ENCODE assay signal across 2 cellular contexts in the genomic region with DNA sequence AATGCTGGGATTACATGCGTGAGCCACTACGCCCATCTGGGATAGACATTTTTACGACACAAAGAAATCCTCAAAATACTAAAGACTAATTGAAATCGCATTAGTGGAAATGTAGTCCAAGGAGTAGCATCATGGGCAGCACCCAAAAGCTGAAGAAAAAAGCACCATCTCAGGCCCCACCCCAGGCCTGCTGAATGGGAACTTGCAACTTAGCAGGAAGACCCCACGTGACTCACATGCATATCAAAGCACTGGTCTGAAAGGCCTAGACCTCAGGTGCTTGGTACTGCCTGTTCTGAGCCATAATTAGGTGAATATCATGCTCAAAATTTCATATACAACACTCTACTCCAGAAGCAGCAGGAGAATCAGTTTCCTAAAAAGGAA.
TF ChIP-seq lines count a peak whose summit lies in the region.

No MANE protein-coding gene starts in this region.

TF ChIP-seq in GM23338, 12 proteins besides CTCF, POLR2A, EP300 and RAD21 (continues in another document):
- TF ChIP-seq ZNF114 (CRISPR knock-in tag; IDR thresholded peaks at IDR 0.05) (no peak), ZNF331 (CRISPR knock-in tag; IDR thresholded peaks at IDR 0.05; ENCODE audit: low read depth) (no peak), JUNB (IDR thresholded peaks at IDR 0.05; ENCODE audit: unreplicated experiment) (no peak), NANOG (IDR thresholded peaks at IDR 0.05; ENCODE audit: borderline replicate concordance) (no peak), EZH2phosphoT487 (IDR thresholded peaks at IDR 0.05; ENCODE audit: unreplicated experiment) (no peak), CREB1 (CRISPR knock-in tag; IDR thresholded peaks at IDR 0.05; ENCODE audit: low read depth) (no peak), POLR2AphosphoS5 (IDR thresholded peaks at IDR 0.05; ENCODE audit: low read depth) (no peak), EZH2 (IDR thresholded peaks at IDR 0.05; ENCODE audit: low read depth, unreplicated experiment) (no peak), STAT1 (IDR thresholded peaks at IDR 0.05; ENCODE audit: unreplicated experiment) (no peak)
- TF ChIP-seq, protein P1, sequence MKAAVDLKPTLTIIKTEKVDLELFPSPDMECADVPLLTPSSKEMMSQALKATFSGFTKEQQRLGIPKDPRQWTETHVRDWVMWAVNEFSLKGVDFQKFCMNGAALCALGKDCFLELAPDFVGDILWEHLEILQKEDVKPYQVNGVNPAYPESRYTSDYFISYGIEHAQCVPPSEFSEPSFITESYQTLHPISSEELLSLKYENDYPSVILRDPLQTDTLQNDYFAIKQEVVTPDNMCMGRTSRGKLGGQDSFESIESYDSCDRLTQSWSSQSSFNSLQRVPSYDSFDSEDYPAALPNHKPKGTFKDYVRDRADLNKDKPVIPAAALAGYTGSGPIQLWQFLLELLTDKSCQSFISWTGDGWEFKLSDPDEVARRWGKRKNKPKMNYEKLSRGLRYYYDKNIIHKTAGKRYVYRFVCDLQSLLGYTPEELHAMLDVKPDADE (IDR thresholded peaks at IDR 0.05): no peak
- TF ChIP-seq, protein P2, sequence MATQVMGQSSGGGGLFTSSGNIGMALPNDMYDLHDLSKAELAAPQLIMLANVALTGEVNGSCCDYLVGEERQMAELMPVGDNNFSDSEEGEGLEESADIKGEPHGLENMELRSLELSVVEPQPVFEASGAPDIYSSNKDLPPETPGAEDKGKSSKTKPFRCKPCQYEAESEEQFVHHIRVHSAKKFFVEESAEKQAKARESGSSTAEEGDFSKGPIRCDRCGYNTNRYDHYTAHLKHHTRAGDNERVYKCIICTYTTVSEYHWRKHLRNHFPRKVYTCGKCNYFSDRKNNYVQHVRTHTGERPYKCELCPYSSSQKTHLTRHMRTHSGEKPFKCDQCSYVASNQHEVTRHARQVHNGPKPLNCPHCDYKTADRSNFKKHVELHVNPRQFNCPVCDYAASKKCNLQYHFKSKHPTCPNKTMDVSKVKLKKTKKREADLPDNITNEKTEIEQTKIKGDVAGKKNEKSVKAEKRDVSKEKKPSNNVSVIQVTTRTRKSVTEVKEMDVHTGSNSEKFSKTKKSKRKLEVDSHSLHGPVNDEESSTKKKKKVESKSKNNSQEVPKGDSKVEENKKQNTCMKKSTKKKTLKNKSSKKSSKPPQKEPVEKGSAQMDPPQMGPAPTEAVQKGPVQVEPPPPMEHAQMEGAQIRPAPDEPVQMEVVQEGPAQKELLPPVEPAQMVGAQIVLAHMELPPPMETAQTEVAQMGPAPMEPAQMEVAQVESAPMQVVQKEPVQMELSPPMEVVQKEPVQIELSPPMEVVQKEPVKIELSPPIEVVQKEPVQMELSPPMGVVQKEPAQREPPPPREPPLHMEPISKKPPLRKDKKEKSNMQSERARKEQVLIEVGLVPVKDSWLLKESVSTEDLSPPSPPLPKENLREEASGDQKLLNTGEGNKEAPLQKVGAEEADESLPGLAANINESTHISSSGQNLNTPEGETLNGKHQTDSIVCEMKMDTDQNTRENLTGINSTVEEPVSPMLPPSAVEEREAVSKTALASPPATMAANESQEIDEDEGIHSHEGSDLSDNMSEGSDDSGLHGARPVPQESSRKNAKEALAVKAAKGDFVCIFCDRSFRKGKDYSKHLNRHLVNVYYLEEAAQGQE (IDR thresholded peaks at IDR 0.05; ENCODE audit: unreplicated experiment): no peak

TF ChIP-seq in GM12878, 131 proteins besides CTCF, POLR2A, EP300 and RAD21:
- TF ChIP-seq, protein P3, sequence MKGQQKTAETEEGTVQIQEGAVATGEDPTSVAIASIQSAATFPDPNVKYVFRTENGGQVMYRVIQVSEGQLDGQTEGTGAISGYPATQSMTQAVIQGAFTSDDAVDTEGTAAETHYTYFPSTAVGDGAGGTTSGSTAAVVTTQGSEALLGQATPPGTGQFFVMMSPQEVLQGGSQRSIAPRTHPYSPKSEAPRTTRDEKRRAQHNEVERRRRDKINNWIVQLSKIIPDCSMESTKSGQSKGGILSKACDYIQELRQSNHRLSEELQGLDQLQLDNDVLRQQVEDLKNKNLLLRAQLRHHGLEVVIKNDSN (IDR thresholded peaks at IDR 0.05; ENCODE audit: borderline replicate concordance, extremely low read length, insufficient read depth, low read depth, low read length): peak; percentile 36
- TF ChIP-seq RAD51 (IDR thresholded peaks at IDR 0.05) (peak; percentile 28; the same call in 1 of the 2 replicates), POU2F2 (IDR thresholded peaks at IDR 0.05; ENCODE audit: borderline replicate concordance, low read depth, low read length) (peak; percentile 36; the same call in 1 of the 3 replicates), YY1 (IDR thresholded peaks at IDR 0.05; ENCODE audit: low read depth, low read length) (no peak), ZNF217 (IDR thresholded peaks at IDR 0.05) (no peak)
- TF ChIP-seq, protein P4, sequence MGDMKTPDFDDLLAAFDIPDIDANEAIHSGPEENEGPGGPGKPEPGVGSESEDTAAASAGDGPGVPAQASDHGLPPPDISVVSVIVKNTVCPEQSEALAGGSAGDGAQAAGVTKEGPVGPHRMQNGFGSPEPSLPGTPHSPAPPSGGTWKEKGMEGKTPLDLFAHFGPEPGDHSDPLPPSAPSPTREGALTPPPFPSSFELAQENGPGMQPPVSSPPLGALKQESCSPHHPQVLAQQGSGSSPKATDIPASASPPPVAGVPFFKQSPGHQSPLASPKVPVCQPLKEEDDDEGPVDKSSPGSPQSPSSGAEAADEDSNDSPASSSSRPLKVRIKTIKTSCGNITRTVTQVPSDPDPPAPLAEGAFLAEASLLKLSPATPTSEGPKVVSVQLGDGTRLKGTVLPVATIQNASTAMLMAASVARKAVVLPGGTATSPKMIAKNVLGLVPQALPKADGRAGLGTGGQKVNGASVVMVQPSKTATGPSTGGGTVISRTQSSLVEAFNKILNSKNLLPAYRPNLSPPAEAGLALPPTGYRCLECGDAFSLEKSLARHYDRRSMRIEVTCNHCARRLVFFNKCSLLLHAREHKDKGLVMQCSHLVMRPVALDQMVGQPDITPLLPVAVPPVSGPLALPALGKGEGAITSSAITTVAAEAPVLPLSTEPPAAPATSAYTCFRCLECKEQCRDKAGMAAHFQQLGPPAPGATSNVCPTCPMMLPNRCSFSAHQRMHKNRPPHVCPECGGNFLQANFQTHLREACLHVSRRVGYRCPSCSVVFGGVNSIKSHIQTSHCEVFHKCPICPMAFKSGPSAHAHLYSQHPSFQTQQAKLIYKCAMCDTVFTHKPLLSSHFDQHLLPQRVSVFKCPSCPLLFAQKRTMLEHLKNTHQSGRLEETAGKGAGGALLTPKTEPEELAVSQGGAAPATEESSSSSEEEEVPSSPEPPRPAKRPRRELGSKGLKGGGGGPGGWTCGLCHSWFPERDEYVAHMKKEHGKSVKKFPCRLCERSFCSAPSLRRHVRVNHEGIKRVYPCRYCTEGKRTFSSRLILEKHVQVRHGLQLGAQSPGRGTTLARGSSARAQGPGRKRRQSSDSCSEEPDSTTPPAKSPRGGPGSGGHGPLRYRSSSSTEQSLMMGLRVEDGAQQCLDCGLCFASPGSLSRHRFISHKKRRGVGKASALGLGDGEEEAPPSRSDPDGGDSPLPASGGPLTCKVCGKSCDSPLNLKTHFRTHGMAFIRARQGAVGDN (IDR thresholded peaks at IDR 0.05): no peak
